ENCODE assay signal across 1 cellular context in the genomic region with DNA sequence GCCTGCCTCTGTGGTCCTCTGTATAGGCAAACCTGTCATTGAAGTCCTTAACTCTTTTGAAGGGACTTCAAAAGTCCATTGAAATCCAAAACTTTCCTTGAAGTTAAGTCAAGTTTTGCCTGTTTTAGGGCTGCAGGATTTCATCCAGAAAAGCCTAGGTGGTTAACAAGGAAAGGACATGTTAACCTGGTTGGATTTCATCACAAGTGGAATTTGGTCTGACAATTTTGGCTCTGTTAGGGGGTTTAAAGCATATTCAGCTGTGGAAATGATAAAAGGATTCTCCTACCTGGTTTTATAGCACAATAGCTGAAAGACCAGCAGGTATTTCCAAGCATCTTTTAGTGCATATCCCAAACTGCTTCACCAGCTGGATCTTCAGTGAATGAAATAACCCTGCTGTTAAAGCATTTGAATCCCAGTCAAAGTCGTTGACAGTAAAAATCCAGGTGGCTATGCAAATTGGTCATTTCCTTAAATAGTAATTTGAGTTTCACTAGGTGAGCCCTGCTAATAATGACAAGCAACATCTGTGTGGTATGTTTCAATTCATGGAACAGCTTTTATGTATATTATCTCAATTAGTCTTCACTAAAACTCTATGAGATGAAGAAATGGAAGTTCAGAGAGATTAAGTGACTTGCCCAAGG.
TF ChIP-seq lines count a peak whose summit lies in the region.

No MANE protein-coding gene starts in this region.

TF ChIP-seq in GM23338, 12 proteins besides CTCF, POLR2A, EP300 and RAD21 (continued from another document):
- no peak for TF ChIP-seq ETS1 (IDR thresholded peaks at IDR 0.05)
